17 cellular contexts compared by ENCODE assay signal in the genomic region with DNA sequence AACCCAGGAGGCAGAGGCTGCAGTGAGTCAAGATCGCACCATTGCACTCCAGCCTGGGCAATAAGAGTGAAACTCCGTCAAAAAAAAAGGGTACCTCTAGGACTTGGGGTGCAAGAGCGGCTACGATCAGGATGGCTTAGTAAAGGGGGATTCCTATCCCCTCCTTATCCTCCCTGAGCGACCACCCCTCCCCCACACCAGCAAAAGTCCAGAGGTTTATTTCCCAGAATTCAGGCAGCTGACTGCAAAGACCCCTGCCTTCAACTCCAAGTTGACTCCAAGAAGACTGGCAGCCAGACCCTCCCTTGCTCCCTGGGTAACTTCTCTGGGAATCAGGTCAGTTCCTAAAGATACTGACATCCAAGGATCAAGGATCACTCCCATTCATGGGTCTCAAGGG. TPM values are rescaled to one million over a fixed set of nuclear protein-coding genes. Genes with fewer than 3 reads are reported as not detected.
DNase-seq lines count a peak whose midpoint lies in the region; ATAC-seq and TF ChIP-seq lines count a peak whose summit lies in the region.
"Had no signal": no experiment of that assay in that cellular context is flagged by ENCODE, and none has a peak within 500 bp of the region (broad histone marks: within the 10 kb centered on the region; RNA-seq: fewer than 3 reads in every experiment).

No MANE protein-coding gene starts in this region.

- no peaks in the 10 kb centered on the region for H4K20me1 ChIP-seq in H9 (ENCODE audit: control insufficient read depth, insufficient read depth, insufficient read length)
- H4K20me1 ChIP-seq in osteoblast (ENCODE audit: insufficient read depth, low read length) = peaks cover 4% of the 10 kb centered on the region

- H4K5ac ChIP-seq in H9 (ENCODE audit: insufficient read length, low read depth, low read length) = no peak overlapping the region

- H2BK15ac ChIP-seq in H9 (ENCODE audit: low read depth, low read length) = no peak overlapping the region

- H2BK12ac ChIP-seq in H9 (ENCODE audit: insufficient read length, low read depth, low read length) = no peak overlapping the region

- H3K18ac ChIP-seq in H9 (ENCODE audit: insufficient read length, low read depth, low read length) = no peak overlapping the region

- H2AK5ac ChIP-seq in H9 (ENCODE audit: insufficient read length, low read length) = no peak overlapping the region

- no peak overlapping the region for H3K27ac Mint-ChIP-seq in H9
- no peak overlapping the region for H3K27ac Mint-ChIP-seq in type B pancreatic cell
- H3K27ac Mint-ChIP-seq: CD4-positive, alpha-beta T cell had no signal

- no peak overlapping the region for H2AFZ ChIP-seq in H9 (ENCODE audit: low read length)
- no peak overlapping the region for H2AFZ ChIP-seq in osteoblast (ENCODE audit: low read length)

- no peak overlapping the region for H3T11ph ChIP-seq in H9 (ENCODE audit: low read length)

- H3K27me3 ChIP-seq in H9 (ENCODE audit: insufficient read depth, low read length) (peaks cover 3% of the 10 kb centered on the region; the same call in 1 of the 2 replicates), osteoblast (ENCODE audit: insufficient read depth, low read length) (peaks cover 2% of the 10 kb centered on the region)

- H3K4me1 Mint-ChIP-seq in H9 (0 out of 4 replicates have a peak, but pooled peaks cover 0 to 3% of the 10 kb centered on the region in 2 experiments), type B pancreatic cell (ENCODE audit: unreplicated experiment) (peaks cover 4% of the 10 kb centered on the region)

- no peaks in the 10 kb centered on the region for H3K79me2 ChIP-seq in H9 (ENCODE audit: insufficient read depth, low read length)
- H3K79me2 ChIP-seq in osteoblast (ENCODE audit: insufficient read depth, low read length) = no peaks in the 10 kb centered on the region

- TF ChIP-seq CTCF in H9 (conservative IDR thresholded peaks at IDR 0.05) (no peak), osteoblast (IDR thresholded peaks at IDR 0.05; ENCODE audit: extremely low read depth, low read depth, low read length) (no peak), type B pancreatic cell (conservative IDR thresholded peaks at IDR 0.05) (no peak)

- H3K9me3 Mint-ChIP-seq in H9 (peaks cover 4 to 23% of the 10 kb centered on the region in 2 experiments), type B pancreatic cell (peaks cover 9% of the 10 kb centered on the region)
- H3K9me3 Mint-ChIP-seq: CD4-positive, alpha-beta T cell had no signal

- H3K23me2 ChIP-seq in H9 (ENCODE audit: insufficient read length, low read depth, low read length, poor library complexity, severe bottlenecking) = no peaks in the 10 kb centered on the region

- H3K4ac ChIP-seq in H9 (ENCODE audit: low read depth, low read length) = no peak overlapping the region

- H3K14ac ChIP-seq in H9 (ENCODE audit: insufficient read depth, low read length) = no peak overlapping the region

- H3K36me3 Mint-ChIP-seq in H9 (ENCODE audit: insufficient read depth in 1 of 3, low read depth in 3 of 3) (peaks cover 0 to 5% (median 0%) of the 10 kb centered on the region in 3 experiments; a peak in 3 of 7 replicates), type B pancreatic cell (peaks cover 4% of the 10 kb centered on the region)

- H3K27me3 Mint-ChIP-seq in H9 (ENCODE audit: low read depth) (peaks cover 58% of the 10 kb centered on the region), type B pancreatic cell (peaks cover 67% of the 10 kb centered on the region)

- H3K4me2 ChIP-seq in H9 (ENCODE audit: insufficient read depth, insufficient read length, low read length) (no peak overlapping the region), osteoblast (ENCODE audit: insufficient read depth, low read length) (no peak overlapping the region)
- H3K4me2 ChIP-seq: A549 had no signal

- H2BK5ac ChIP-seq in H9 (ENCODE audit: insufficient read length, low read length) = no peak overlapping the region

- no peak overlapping the region for H2BK20ac ChIP-seq in H9 (ENCODE audit: low read depth, low read length, poor library complexity, severe bottlenecking)

- H3K9ac ChIP-seq in H9 (ENCODE audit: extremely low read depth, insufficient read length, low read length) = no peak overlapping the region

- H3K79me1 ChIP-seq in H9 (ENCODE audit: insufficient read depth, low read depth, low read length, poor library complexity, severe bottlenecking) = no peaks in the 10 kb centered on the region

- WGBS in H9 (ENCODE audit: extremely low coverage, insufficient read length, low lambda C conversion rate) = no CpG with 5 or more reads among the region's 5 CpGs

- no peak overlapping the region for H3K4me3 Mint-ChIP-seq in H9
- H3K4me3 Mint-ChIP-seq in type B pancreatic cell = no peak overlapping the region
- H3K4me3 Mint-ChIP-seq: CD4-positive, alpha-beta T cell had no signal

- H3K27ac ChIP-seq in H9 (ENCODE audit: insufficient read length, low read depth, low read length) = no peak overlapping the region
- H3K27ac ChIP-seq in osteoblast (ENCODE audit: low read depth, low read length) = no peak overlapping the region
- H3K27ac ChIP-seq: 22Rv1, A549, C4-2B, HL-60 had no signal

- peak; percentile 24 for DNase-seq in activated effector memory CD4-positive, alpha-beta T cell treated with anti-CD3 and anti-CD28 coated beads, Interleukin-2, amount 50 U/mL, for 16 hours
- no peak for DNase-seq in activated effector memory CD4-positive, alpha-beta T cell treated with Interleukin-2 at 50 U/mL for 16 hours
- DNase-seq in H9 (peak; percentile 5), osteoblast (ENCODE audit: insufficient read length, low spot score, missing footprints) (peak; percentile 2), type B pancreatic cell (ENCODE audit: extremely low spot score, unreplicated experiment) (peak; percentile 53), NCI-H526 treated with DMSO at 0.1 percent for 48 hours (lab: John Stamatoyannopoulos, UW) (no peak)
- DNase-seq: AML-193; Caco-2; CD4-positive, alpha-beta T cell had no signal

- no peak for ATAC-seq in HG03442 (IDR thresholded peaks at IDR 0.05; ENCODE audit: unreplicated experiment)
- ATAC-seq: A549 had no signal

- H3K4me1 ChIP-seq in H9 (ENCODE audit: insufficient read depth, low read length) = no peaks in the 10 kb centered on the region
- H3K4me1 ChIP-seq in osteoblast (ENCODE audit: insufficient read depth, low read length) = no peaks in the 10 kb centered on the region
- H3K4me1 ChIP-seq: A549, Caco-2, HAP-1 had no signal

- H3K9me3 ChIP-seq in H9 (ENCODE audit: control insufficient read depth, low read depth, low read length) = peaks cover 7% of the 10 kb centered on the region
- no peaks in the 10 kb centered on the region for H3K9me3 ChIP-seq in osteoblast (ENCODE audit: low read depth, low read length)
- H3K9me3 ChIP-seq: A549, Caco-2, HAP-1 had no signal

- no peak overlapping the region for H4K91ac ChIP-seq in H9 (ENCODE audit: insufficient read length, low read depth, low read length)

- no peaks in the 10 kb centered on the region for H3K36me3 ChIP-seq in osteoblast (ENCODE audit: insufficient read depth, low read length)
- H3K36me3 ChIP-seq: HAP-1 had no signal

- H4K8ac ChIP-seq in H9 (replicated peaks; ENCODE audit: insufficient read length, low read depth, low read length) = no peak overlapping the region

- H3K23ac ChIP-seq in H9 (ENCODE audit: insufficient read length, low read depth, low read length) = no peak overlapping the region

- H3K56ac ChIP-seq in H9 (ENCODE audit: insufficient read length, low read depth, low read length) = no peak overlapping the region

- no peak overlapping the region for H3K4me3 ChIP-seq in osteoblast (ENCODE audit: insufficient read depth, low read length)
- H3K4me3 ChIP-seq: A549, HAP-1 had no signal

- no peak overlapping the region for H2BK120ac ChIP-seq in H9 (ENCODE audit: low read depth, low read length, poor library complexity, severe bottlenecking)

RNA-seq across cellular contexts. Expression of gene PRDM16, which starts 12.4 kb away (rescaled TPM):
- 0.17 and 0.70 TPM in 2 replicates for total RNA-seq in H9 (2021)
- 6.5 and 8.3 TPM in 2 replicates for total RNA-seq in osteoblast
- 10.3 and 23.6 TPM in 2 replicates for total RNA-seq in type B pancreatic cell (ENCODE audit: low replicate concordance)
- total RNA-seq: CD4-positive, alpha-beta T cell; HT1080 had no signal

RNA-seq across cellular contexts. Expression of gene ACTRT2, which starts 35.4 kb away (rescaled TPM):
- total RNA-seq in H9 (2021) (not detected in 2 replicates), osteoblast (not detected in 2 replicates), type B pancreatic cell (ENCODE audit: low replicate concordance) (not detected in 2 replicates)
- total RNA-seq: Caco-2; CD4-positive, alpha-beta T cell; H1; HT1080 had no signal

Comparison
In these comparisons a context has a peak if more than half of its experiments do, and no peak if none do; other contexts are left out.
1. DNase-seq: peak in activated effector memory CD4-positive, alpha-beta T cell treated with anti-CD3 and anti-CD28 coated beads, Interleukin-2, amount 50 U/mL, for 16 hours (single experiment), H9 (single experiment), osteoblast (single experiment) and type B pancreatic cell (single experiment); none in activated effector memory CD4-positive, alpha-beta T cell treated with Interleukin-2 at 50 U/mL for 16 hours (single experiment) and NCI-H526 treated with DMSO at 0.1 percent for 48 hours (single experiment).